ENCODE assay signal across 30 cellular contexts in genomic region chr4:3936184-3936583, GRCh38.
"Had no signal": no experiment of that assay in that cellular context is flagged by ENCODE, and none has a peak within 500 bp of the region (broad histone marks: within the 10 kb centered on the region; RNA-seq: fewer than 3 reads in every experiment).

No MANE protein-coding gene starts in this region.

- H3K9me3 ChIP-seq: ovary, psoas muscle, right lobe of liver, sigmoid colon, thoracic aorta, thyroid gland, tibial nerve, upper lobe of right lung, uterus had no signal

- H3K4me1 ChIP-seq: parathyroid adenoma, psoas muscle, right lobe of liver, sigmoid colon, thyroid gland, upper lobe of right lung, uterus had no signal

- H3K4me1 Mint-ChIP-seq: neural crest cell; stimulated activated memory B cell treated with anti-CD40 and anti-IgM and Interleukin-4, amounts not matched to agents 10 μg/mL and 1 μg/mL and 100 μg/mL, for 72 hours; stimulated activated naive CD8-positive, alpha-beta T cell treated with anti-CD3 and anti-CD28 coated beads, Interleukin-15, amount 100 ng/mL, for 72 hours had no signal

- H3K27ac Mint-ChIP-seq: naive thymus-derived CD8-positive, alpha-beta T cell; natural killer cell treated with Interleukin-12 subunit alpha and Interleukin-12 subunit beta and Interleukin-15 and Interleukin-18, amount 100 ng/mL, for 72 hours; nephron progenitor cell; progenitor cell of endocrine pancreas; stimulated activated memory B cell treated with anti-CD40 and anti-IgM and Interleukin-4, amounts not matched to agents 10 μg/mL and 1 μg/mL and 100 μg/mL, for 72 hours; stimulated activated naive CD8-positive, alpha-beta T cell treated with anti-CD3 and anti-CD28 coated beads, Interleukin-15, amount 100 ng/mL, for 72 hours; type B pancreatic cell had no signal

- H3K79me2 ChIP-seq: parathyroid adenoma had no signal

- H3K4me3 Mint-ChIP-seq: natural killer cell treated with Interleukin-12 subunit alpha and Interleukin-12 subunit beta and Interleukin-15 and Interleukin-18, amount 100 ng/mL, for 72 hours; nephron progenitor cell; neural crest cell; stimulated activated memory B cell treated with anti-CD40 and anti-IgM and Interleukin-4, amounts not matched to agents 10 μg/mL and 1 μg/mL and 100 μg/mL, for 72 hours; stimulated activated naive CD8-positive, alpha-beta T cell treated with anti-CD3 and anti-CD28 coated beads, Interleukin-15, amount 100 ng/mL, for 72 hours; type B pancreatic cell had no signal

- DNase-seq: naive B cell; naive thymus-derived CD8-positive, alpha-beta T cell; nephron progenitor cell; occipital lobe; ovary; posterior cingulate gyrus; psoas muscle; right cardiac atrium; right lobe of liver; sigmoid colon; small intestine; stimulated activated CD4-positive, alpha-beta T cell treated with anti-CD3 and anti-CD28 coated beads, Interleukin-12 subunit alpha, Interleukin-12 subunit beta, amount 100 ng/mL, for 4 hours; stimulated activated CD4-positive, alpha-beta T cell treated with anti-CD3 and anti-CD28 coated beads, Interleukin-1b, Interleukin-23, amount 100 ng/mL, for 48 hours; stimulated activated CD4-positive, alpha-beta T cell treated with anti-CD3 and anti-CD28 coated beads, Interleukin-4, amount 100 ng/mL, for 1 hour; stimulated activated CD4-positive, alpha-beta T cell treated with anti-CD3 and anti-CD28 coated beads, Interleukin-4, amount 100 ng/mL, for 4 hours; stimulated activated CD8-positive, alpha-beta memory T cell treated with anti-CD3 and anti-CD28 coated beads, Interleukin-4, amount 100 ng/mL, for 48 hours; stimulated activated naive CD4-positive, alpha-beta T cell; stimulated activated naive CD8-positive, alpha-beta T cell treated with anti-CD3 and anti-CD28 coated beads, Interleukin-15, amount 100 ng/mL, for 72 hours; stimulated activated naive CD8-positive, alpha-beta T cell treated with anti-CD3 and anti-CD28 coated beads, Interleukin-15, Interleukin-2, amounts not matched to agents 100 U/mL and 50 U/mL, for 24 hours; thyroid gland; upper lobe of right lung; uterus had no signal

- H3K9ac ChIP-seq: parathyroid adenoma had no signal

- ATAC-seq: naive thymus-derived CD8-positive, alpha-beta T cell; natural killer cell treated with Interleukin-12 subunit alpha and Interleukin-12 subunit beta and Interleukin-15 and Interleukin-18, amount 100 ng/mL, for 72 hours; psoas muscle; right cardiac atrium; right lobe of liver; stimulated activated memory B cell treated with anti-CD40 and anti-IgM and Interleukin-4, amounts not matched to agents 10 μg/mL and 1 μg/mL and 100 μg/mL, for 72 hours; stimulated activated naive CD8-positive, alpha-beta T cell treated with anti-CD3 and anti-CD28 coated beads, Interleukin-15, amount 100 ng/mL, for 72 hours; stimulated activated naive CD8-positive, alpha-beta T cell treated with anti-CD3 and anti-CD28 coated beads, Interleukin-15, Interleukin-2, amounts not matched to agents 100 U/mL and 50 U/mL, for 24 hours; upper lobe of right lung had no signal

- FAIRE-seq: small intestine had no signal

- H3K27me3 Mint-ChIP-seq: natural killer cell treated with Interleukin-12 subunit alpha and Interleukin-12 subunit beta and Interleukin-15 and Interleukin-18, amount 100 ng/mL, for 72 hours; stimulated activated naive CD8-positive, alpha-beta T cell treated with anti-CD3 and anti-CD28 coated beads, Interleukin-15, amount 100 ng/mL, for 72 hours; type B pancreatic cell had no signal

- H3K36me3 ChIP-seq: ovary, right lobe of liver, sigmoid colon, thoracic aorta, thyroid gland, tibial nerve, upper lobe of right lung, uterus had no signal

- H3K27me3 ChIP-seq: ovary, right lobe of liver, thyroid gland, tibial nerve, upper lobe of right lung, uterus had no signal

- H3K36me3 Mint-ChIP-seq: naive B cell; naive thymus-derived CD8-positive, alpha-beta T cell; natural killer cell treated with Interleukin-12 subunit alpha and Interleukin-12 subunit beta and Interleukin-15 and Interleukin-18, amount 100 ng/mL, for 72 hours; stimulated activated memory B cell treated with anti-CD40 and anti-IgM and Interleukin-4, amounts not matched to agents 10 μg/mL and 1 μg/mL and 100 μg/mL, for 72 hours; type B pancreatic cell had no signal

- H3K27ac ChIP-seq: ovary, parathyroid adenoma, psoas muscle, right lobe of liver, sigmoid colon, thoracic aorta, thyroid gland, tibial nerve, upper lobe of right lung, uterus had no signal

- H3K4me3 ChIP-seq: ovary, psoas muscle, right lobe of liver, sigmoid colon, thoracic aorta, thyroid gland, tibial nerve, upper lobe of right lung, uterus had no signal

- H2AFZ ChIP-seq: parathyroid adenoma had no signal

- H3K9me3 Mint-ChIP-seq: naive B cell; naive thymus-derived CD8-positive, alpha-beta T cell; natural killer cell treated with Interleukin-12 subunit alpha and Interleukin-12 subunit beta and Interleukin-15 and Interleukin-18, amount 100 ng/mL, for 72 hours; neural crest cell; stimulated activated memory B cell treated with anti-CD40 and anti-IgM and Interleukin-4, amounts not matched to agents 10 μg/mL and 1 μg/mL and 100 μg/mL, for 72 hours; stimulated activated naive CD8-positive, alpha-beta T cell treated with anti-CD3 and anti-CD28 coated beads, Interleukin-15, amount 100 ng/mL, for 72 hours; type B pancreatic cell had no signal
